ENCODE assay signal across 1 cellular context in genomic region chr9:36840895-36841536, GRCh38.
A peak's percentile ranks its signal among the peaks of the same experiment; 100 is the strongest.
TF ChIP-seq lines count a peak whose summit lies in the region.

No MANE protein-coding gene starts in this region.

TF ChIP-seq in HepG2, 621 proteins besides CTCF, POLR2A, EP300 and RAD21 (continues in another document):
- TF ChIP-seq ZBTB46 (CRISPR knock-in tag; IDR thresholded peaks at IDR 0.05; ENCODE audit: borderline replicate concordance): no peak
- no peak for TF ChIP-seq STAT5B (CRISPR knock-in tag; IDR thresholded peaks at IDR 0.05)
- no peak for TF ChIP-seq ZNF614 (CRISPR knock-in tag; IDR thresholded peaks at IDR 0.05; ENCODE audit: borderline replicate concordance)
- TF ChIP-seq TBX3 (IDR thresholded peaks at IDR 0.05; ENCODE audit: borderline replicate concordance): no peak
- TF ChIP-seq ZNF567 (CRISPR knock-in tag; IDR thresholded peaks at IDR 0.05; ENCODE audit: borderline replicate concordance): no peak
- TF ChIP-seq MIER3 (CRISPR knock-in tag; IDR thresholded peaks at IDR 0.05; ENCODE audit: borderline replicate concordance): no peak
- no peak for TF ChIP-seq MAFF (IDR thresholded peaks at IDR 0.05; ENCODE audit: low read depth, low read length)
- TF ChIP-seq POLR2AphosphoS5 (IDR thresholded peaks at IDR 0.05; ENCODE audit: low read depth, low read length): no peak
- TF ChIP-seq FOSL2 (CRISPR knock-in tag; IDR thresholded peaks at IDR 0.05): 0 out of 2 replicates have a peak, but pooled peaks have one; percentile 4
- TF ChIP-seq ZNF331 (CRISPR knock-in tag; IDR thresholded peaks at IDR 0.05): no peak
- no peak for TF ChIP-seq ATF6 (CRISPR knock-in tag; conservative IDR thresholded peaks at IDR 0.05)
- TF ChIP-seq HMG20A (CRISPR knock-in tag; IDR thresholded peaks at IDR 0.05; ENCODE audit: borderline replicate concordance): no peak
- no peak for TF ChIP-seq PAF1 (CRISPR knock-in tag; IDR thresholded peaks at IDR 0.05)
- TF ChIP-seq HMGXB3 (CRISPR knock-in tag; IDR thresholded peaks at IDR 0.05; ENCODE audit: borderline replicate concordance): no peak
- no peak for TF ChIP-seq ETS1 (CRISPR knock-in tag; IDR thresholded peaks at IDR 0.05)
- peak; percentile 37; the same call in 1 of the 2 replicates for TF ChIP-seq GATAD2A (CRISPR knock-in tag; IDR thresholded peaks at IDR 0.05)
- no peak for TF ChIP-seq HDAC6 (IDR thresholded peaks at IDR 0.05; ENCODE audit: low read depth, low read length)
- no peak for TF ChIP-seq SMAD1 (CRISPR knock-in tag; IDR thresholded peaks at IDR 0.05; ENCODE audit: borderline replicate concordance, low read depth)
- no peak for TF ChIP-seq KDM3A (CRISPR knock-in tag; IDR thresholded peaks at IDR 0.05; ENCODE audit: low read depth)
- TF ChIP-seq ZNF782 (CRISPR knock-in tag; IDR thresholded peaks at IDR 0.05; ENCODE audit: borderline replicate concordance): no peak
- TF ChIP-seq PPARG (CRISPR knock-in tag; conservative IDR thresholded peaks at IDR 0.05): 0 out of 2 replicates have a peak, but pooled peaks have one; percentile 36
- TF ChIP-seq THAP11 (CRISPR knock-in tag; IDR thresholded peaks at IDR 0.05): no peak
- peak; percentile 9; the same call in 1 of the 2 replicates for TF ChIP-seq ARID5B (CRISPR knock-in tag; IDR thresholded peaks at IDR 0.05)
- TF ChIP-seq ZNF512B (CRISPR knock-in tag; IDR thresholded peaks at IDR 0.05; ENCODE audit: borderline replicate concordance): no peak
- TF ChIP-seq ZNF563 (CRISPR knock-in tag; IDR thresholded peaks at IDR 0.05): no peak
- no peak for TF ChIP-seq SRSF9 (IDR thresholded peaks at IDR 0.05; ENCODE audit: borderline replicate concordance, insufficient read depth, low read depth, low read length, poor library complexity, severe bottlenecking)
- TF ChIP-seq JUND (CRISPR knock-in tag; IDR thresholded peaks at IDR 0.05): no peak
- no peak for TF ChIP-seq ZBTB49 (CRISPR knock-in tag; IDR thresholded peaks at IDR 0.05; ENCODE audit: borderline replicate concordance)
- TF ChIP-seq ZBTB7B (CRISPR knock-in tag; IDR thresholded peaks at IDR 0.05): no peak
- no peak for TF ChIP-seq ISX (CRISPR knock-in tag; conservative IDR thresholded peaks at IDR 0.05)
- TF ChIP-seq ZBTB2 (CRISPR knock-in tag; IDR thresholded peaks at IDR 0.05; ENCODE audit: low read depth): no peak
- TF ChIP-seq HOXA7 (CRISPR knock-in tag; IDR thresholded peaks at IDR 0.05): no peak
- TF ChIP-seq SOX5 (CRISPR knock-in tag; IDR thresholded peaks at IDR 0.05; ENCODE audit: borderline replicate concordance): peak; percentile 29; the same call in 1 of the 2 replicates
- no peak for TF ChIP-seq ZNF20 (CRISPR knock-in tag; IDR thresholded peaks at IDR 0.05)
- no peak for TF ChIP-seq E2F1 (CRISPR knock-in tag; IDR thresholded peaks at IDR 0.05)
